In the genomic region with DNA sequence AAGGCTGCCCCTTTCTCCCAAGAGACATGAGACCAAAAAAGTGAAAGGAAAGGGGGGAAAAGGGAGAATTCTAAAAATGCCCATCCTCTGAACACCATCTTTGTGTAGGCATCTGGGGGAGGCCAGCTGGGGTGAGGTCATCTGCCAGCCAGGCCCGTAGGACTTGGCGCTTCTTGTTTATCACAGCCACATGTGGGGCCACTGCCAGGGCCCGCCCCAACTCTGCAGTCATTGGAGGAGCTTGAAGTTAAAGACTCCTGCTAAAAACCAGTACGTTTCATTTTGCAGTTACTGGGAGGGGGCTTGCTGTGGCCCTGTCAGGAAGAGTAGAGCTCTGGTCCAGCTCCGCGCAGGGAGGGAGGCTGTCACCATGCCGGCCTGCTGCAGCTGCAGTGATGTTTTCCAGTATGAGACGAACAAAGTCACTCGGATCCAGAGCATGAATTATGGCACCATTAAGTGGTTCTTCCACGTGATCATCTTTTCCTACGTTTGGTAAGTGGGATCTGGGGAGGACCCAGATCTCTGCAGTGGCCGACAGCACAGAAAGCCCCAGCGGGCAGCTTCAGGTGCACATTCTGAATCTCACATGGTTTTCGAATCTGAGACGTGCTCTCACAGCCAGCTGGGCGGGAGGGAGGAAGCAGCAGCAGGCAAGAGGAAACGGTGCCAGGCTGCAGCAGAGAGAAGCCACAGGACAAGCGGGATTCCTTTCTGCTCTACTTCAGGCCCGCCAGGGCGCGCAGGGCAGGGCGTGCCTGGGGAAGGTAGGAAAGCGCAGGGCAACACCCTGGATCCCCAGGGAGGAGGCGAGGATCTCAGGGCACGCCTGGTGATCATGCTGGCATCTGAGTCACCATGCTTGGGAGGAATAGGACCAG, we compare ENCODE assay signal across 8 cellular contexts. TPM values are rescaled to one million over a fixed set of nuclear protein-coding genes. Genes with fewer than 3 reads are reported as not detected.
DNase-seq lines count a peak whose midpoint lies in the region; ATAC-seq, FAIRE-seq and TF ChIP-seq lines count a peak whose summit lies in the region.

A gene (plus strand): TSS at position 276 of the 881 bp plus-strand sequence. CDS start 95 bp downstream, at position 371.

- no peaks in the 10 kb centered on the region for H3K9me2 ChIP-seq in Loucy (replicated peaks; ENCODE audit: low read depth, low read length)

- peaks cover 23% of the 10 kb centered on the region for H3K27me3 Mint-ChIP-seq in astrocyte (ENCODE audit: low read depth, unreplicated experiment)

- no peaks in the 10 kb centered on the region for H3K79me2 ChIP-seq in Loucy (ENCODE audit: insufficient read depth, low read length)
- H3K79me2 ChIP-seq in astrocyte (ENCODE audit: insufficient read depth, low read length) = no peaks in the 10 kb centered on the region

- peak within 1 kb of the TSS; percentile 44 for H3K4me3 ChIP-seq in Loucy (ENCODE audit: low read length, poor library complexity, severe bottlenecking)
- H3K4me3 ChIP-seq in astrocyte (ENCODE audit: insufficient read depth, low read depth, low read length) = peak within 1 kb of the TSS; percentile 47

- H3K9ac ChIP-seq in Loucy (ENCODE audit: low read depth, low read length, poor library complexity, severe bottlenecking) = peak within 1 kb of the TSS; percentile 35
- H3K9ac ChIP-seq in astrocyte (ENCODE audit: low read length) = peak within 1 kb of the TSS; percentile 53

- ATAC-seq in SK-N-SH treated with all-trans-retinoic acid at 6 μM for 48 hours (peak; percentile 90), left ventricle myocardium superior (peak; percentile 77), GM19452 (IDR thresholded peaks at IDR 0.05; ENCODE audit: unreplicated experiment) (no peak), GM21381 (IDR thresholded peaks at IDR 0.05; ENCODE audit: unreplicated experiment) (no peak)

- FAIRE-seq in GM12892 (lab: Jason Lieb, UNC) (peak; percentile 58), astrocyte (lab: Jason Lieb, UNC) (no peak)

- H3F3A ChIP-seq in Loucy (ENCODE audit: low read depth) = peaks cover 9% of the 10 kb centered on the region; the same call in 1 of the 2 replicates

- no peaks in the 10 kb centered on the region for H3K27me3 ChIP-seq in Loucy (ENCODE audit: insufficient read depth, low read length, poor library complexity, severe bottlenecking)
- peaks cover 13% of the 10 kb centered on the region for H3K27me3 ChIP-seq in astrocyte (ENCODE audit: insufficient read depth, low read length)

- H3K36me3 Mint-ChIP-seq in astrocyte (ENCODE audit: low read depth, unreplicated experiment) = no peaks in the 10 kb centered on the region

- no peak for TF ChIP-seq CTCF in Loucy (conservative IDR thresholded peaks at IDR 0.05; ENCODE audit: low read length)
- no peak for TF ChIP-seq CTCF in astrocyte (IDR thresholded peaks at IDR 0.05; ENCODE audit: insufficient read depth, low read depth, low read length)

- H3K4me2 ChIP-seq in Loucy (ENCODE audit: low read depth, low read length, poor library complexity, severe bottlenecking) (peak within 1 kb of the TSS; percentile 66), astrocyte (ENCODE audit: low read length) (peak within 1 kb of the TSS; percentile 93)

- DNase-seq in GM12892 (ENCODE audit: insufficient read length) = peak; percentile 48
- DNase-seq in astrocyte (ENCODE audit: low read depth) = peak; percentile 26
- DNase-seq in left ventricle myocardium superior = peak; percentile 85
- DNase-seq in pons (ENCODE audit: low spot score) = peak; percentile 99

- H3K4me3 Mint-ChIP-seq in astrocyte (ENCODE audit: unreplicated experiment) = peak within 1 kb of the TSS; percentile 55

- H2AFZ ChIP-seq in Loucy (ENCODE audit: low read length) = peak within 1 kb of the TSS; percentile 75
- peak within 1 kb of the TSS; percentile 83 for H2AFZ ChIP-seq in astrocyte (ENCODE audit: low read depth, low read length)

- no peak for TF ChIP-seq POLR2A in GM12892 (IDR thresholded peaks at IDR 0.05; ENCODE audit: low read depth, low read length)

- H3K9me3 ChIP-seq in Loucy (ENCODE audit: insufficient read depth, low read depth, low read length) = no peaks in the 10 kb centered on the region
- H3K9me3 ChIP-seq in astrocyte (ENCODE audit: insufficient read depth, low read depth, low read length) = no peaks in the 10 kb centered on the region

- no peak within 1 kb of the TSS for H3K27ac Mint-ChIP-seq in astrocyte (ENCODE audit: unreplicated experiment)

- H3K9me3 Mint-ChIP-seq in astrocyte (ENCODE audit: unreplicated experiment) = peaks cover 2% of the 10 kb centered on the region

- intact Hi-C loops in left ventricle myocardium superior (cut with micrococcal nuclease) = no loop called here

- peaks cover 6% of the 10 kb centered on the region for H3K4me1 Mint-ChIP-seq in astrocyte (ENCODE audit: low read depth, unreplicated experiment)

- H3K4me1 ChIP-seq in Loucy (ENCODE audit: insufficient read depth, low read length, poor library complexity, severe bottlenecking) (peaks cover 40% of the 10 kb centered on the region), astrocyte (ENCODE audit: insufficient read depth, low read length) (peaks cover 7% of the 10 kb centered on the region)

- no peak within 1 kb of the TSS for H3K27ac ChIP-seq in astrocyte (ENCODE audit: low read depth, low read length)

- H3K36me3 ChIP-seq in Loucy (ENCODE audit: insufficient read depth, low read length) = no peaks in the 10 kb centered on the region
- no peaks in the 10 kb centered on the region for H3K36me3 ChIP-seq in astrocyte (ENCODE audit: insufficient read depth, low read length)

- no peaks in the 10 kb centered on the region for H4K20me1 ChIP-seq in Loucy (ENCODE audit: insufficient read depth, low read length, poor library complexity, severe bottlenecking)
- no peaks in the 10 kb centered on the region for H4K20me1 ChIP-seq in astrocyte (ENCODE audit: insufficient read depth, low read length)

TF ChIP-seq in SK-N-SH treated with all-trans-retinoic acid at 6 μM for 48 hours, 23 proteins besides CTCF, POLR2A, EP300 and RAD21:
- TF ChIP-seq TOX (CRISPR knock-in tag; IDR thresholded peaks at IDR 0.05; ENCODE audit: borderline replicate concordance) = no peak
- no peak for TF ChIP-seq ZNF70 (CRISPR knock-in tag; IDR thresholded peaks at IDR 0.05)
- TF ChIP-seq TCF4 (CRISPR knock-in tag; IDR thresholded peaks at IDR 0.05; ENCODE audit: borderline replicate concordance) = peak; percentile 46; the same call in 1 of the 2 replicates
- no peak for TF ChIP-seq ESRRG (CRISPR knock-in tag; IDR thresholded peaks at IDR 0.05)

RNA-seq across cellular contexts. Expression of the gene that starts here (rescaled TPM):
- 1.3 TPM for polyA plus RNA-seq in GM12892 (2012; ENCODE audit: missing spikeins)
- total RNA-seq in astrocyte (0.07 TPM in 1 of 2 replicates, not detected in the other), left ventricle myocardium superior (1.9 TPM)

Comparison
In these comparisons a context has a peak if more than half of its experiments do, and no peak if none do; other contexts are left out.
1. Peak in DNase-seq, H3K4me3 ChIP-seq, H3K9ac ChIP-seq and H3K4me2 ChIP-seq in astrocyte; RNA of the gene not detected or under 1 TPM.
2. DNase-seq: peak in every context shown above with its lines; median percentile 99 in pons; 85 in left ventricle myocardium superior; 48 in GM12892; 26 in astrocyte.
3. ATAC-seq: peak in SK-N-SH treated with all-trans-retinoic acid at 6 μM for 48 hours (single experiment) and left ventricle myocardium superior (single experiment); none in GM19452 (single experiment) and GM21381 (single experiment).